ENCODE assay signal across 10 cellular contexts in genomic region chr3:45599984-45600650, GRCh38. TPM values are rescaled to one million over a fixed set of nuclear protein-coding genes. Genes with fewer than 3 reads are reported as not detected.
DNase-seq lines count a peak whose midpoint lies in the region; ATAC-seq and TF ChIP-seq lines count a peak whose summit lies in the region.
"Had no signal": no experiment of that assay in that cellular context is flagged by ENCODE, and none has a peak within 500 bp of the region (broad histone marks: within the 10 kb centered on the region; RNA-seq: fewer than 3 reads in every experiment).

No MANE protein-coding gene starts in this region.

- H3K9me3 Mint-ChIP-seq in CD8-positive, alpha-beta memory T cell = no peaks in the 10 kb centered on the region
- no peaks in the 10 kb centered on the region for H3K9me3 Mint-ChIP-seq in activated T-cell treated with anti-CD3 and anti-CD28 coated beads, Interleukin-2, amount 50 U/mL, for 4 hours

- no peak for TF ChIP-seq CTCF in fibroblast of lung (conservative IDR thresholded peaks at IDR 0.05 in 1 of 2, IDR thresholded peaks at IDR 0.05 in 1 of 2; ENCODE audit: low read depth in 1 of 2, low read length in 2 of 2)
- TF ChIP-seq CTCF in sigmoid colon (IDR thresholded peaks at IDR 0.05) = no peak

- peak overlapping the region; percentile 63 for H3K4me2 ChIP-seq in fibroblast of lung (ENCODE audit: extremely low read depth, insufficient read depth, low read length)

- intact Hi-C loops in sigmoid colon (cut with DNase I) = no loop called here

- POLR2A ChIA-PET in CD8-positive, alpha-beta memory T cell (lab: Charles Lee) = no interaction called here

- H3K36me3 ChIP-seq in CD8-positive, alpha-beta memory T cell (ENCODE audit: insufficient read depth, low read length) = no peaks in the 10 kb centered on the region
- H3K36me3 ChIP-seq in fibroblast of lung (ENCODE audit: control insufficient read depth, insufficient read depth, low read length) (peaks cover 13% of the 10 kb centered on the region), sigmoid colon (no peaks in the 10 kb centered on the region)

- DNase-seq in CD8-positive, alpha-beta memory T cell = no peak
- DNase-seq in LoVo (ENCODE audit: low spot score) (peak; percentile 43), fibroblast of lung (ENCODE audit: low read depth in 2 of 2) (no peak), sigmoid colon (no peak), GOT3 (lab: John Stamatoyannopoulos, UW) (no peak)
- DNase-seq in activated T-cell treated with anti-CD3 and anti-CD28 coated beads, Interleukin-2, amount 50 U/mL, for 4 hours = no peak
- DNase-seq: GDM1, SJCRH30 had no signal

- TF ChIP-seq POLR2A in sigmoid colon (IDR thresholded peaks at IDR 0.05) = no peak

- CTCF ChIA-PET in CD8-positive, alpha-beta memory T cell (lab: Charles Lee) = interaction anchor here (1.7 to 3.6 kb wide), 2 partner anchors 56 to 60 kb away, joined by 7 to 13 read pairs; no protein-coding TSS in a partner anchor

- no peak overlapping the region for H3K27ac ChIP-seq in CD8-positive, alpha-beta memory T cell (ENCODE audit: low read depth, low read length)
- no peak overlapping the region for H3K27ac ChIP-seq in fibroblast of lung (ENCODE audit: insufficient read depth, low read length)
- H3K27ac ChIP-seq in sigmoid colon = peak overlapping the region in 3 of 4 donors; percentile 2 to 25 (median 23)
- H3K27ac ChIP-seq: SJCRH30 had no signal

- peaks cover 6 to 43% (median 8%) of the 10 kb centered on the region in 3 donors for H3K36me3 Mint-ChIP-seq in CD8-positive, alpha-beta memory T cell
- H3K36me3 Mint-ChIP-seq in activated T-cell treated with anti-CD3 and anti-CD28 coated beads, Interleukin-2, amount 50 U/mL, for 4 hours (ENCODE audit: insufficient read depth) = peaks cover 20% of the 10 kb centered on the region

- peaks cover 94% of the 10 kb centered on the region for H3K79me2 ChIP-seq in fibroblast of lung (ENCODE audit: control insufficient read depth, insufficient read depth, low read length)

- TF ChIP-seq EP300 in sigmoid colon (IDR thresholded peaks at IDR 0.05) = no peak

- no peak overlapping the region for H2AFZ ChIP-seq in fibroblast of lung (ENCODE audit: low read length)

- WGBS in sigmoid colon, 2 donors = 25 to 56% methylated on average over 7 of the region's 7 CpGs

- peaks cover 48% of the 10 kb centered on the region for H3K4me1 ChIP-seq in CD8-positive, alpha-beta memory T cell (ENCODE audit: insufficient read depth, low read length)
- H3K4me1 ChIP-seq in fibroblast of lung (ENCODE audit: control insufficient read depth, extremely low read depth, insufficient read depth, low read length) = peaks cover 11% of the 10 kb centered on the region
- H3K4me1 ChIP-seq in sigmoid colon = peaks cover 0 to 65% (median 59%) of the 10 kb centered on the region in 4 donors

- H3K4me3 Mint-ChIP-seq in CD8-positive, alpha-beta memory T cell = peak overlapping the region; percentile 4 to 82 (median 46)
- H3K4me3 Mint-ChIP-seq in activated T-cell treated with anti-CD3 and anti-CD28 coated beads, Interleukin-2, amount 50 U/mL, for 4 hours = no peak overlapping the region

- ATAC-seq in HG02938 (IDR thresholded peaks at IDR 0.05; ENCODE audit: unreplicated experiment) = no peak
- ATAC-seq in activated T-cell treated with anti-CD3 and anti-CD28 coated beads, Interleukin-2, amount 50 U/mL, for 4 hours = no peak

- H3K27me3 ChIP-seq in CD8-positive, alpha-beta memory T cell (ENCODE audit: insufficient read depth, low read length, poor library complexity, severe bottlenecking) = no peaks in the 10 kb centered on the region
- H3K27me3 ChIP-seq in fibroblast of lung (ENCODE audit: control insufficient read depth, insufficient read depth, low read length) (no peaks in the 10 kb centered on the region), sigmoid colon (no peaks in the 10 kb centered on the region)
- H3K27me3 ChIP-seq: SJCRH30, spleen had no signal

- H3K9ac ChIP-seq in fibroblast of lung (ENCODE audit: insufficient read depth, low read length) = no peak overlapping the region

- H4K20me1 ChIP-seq in fibroblast of lung (ENCODE audit: control insufficient read depth, extremely low read depth, insufficient read depth, low read length) = peaks cover 2% of the 10 kb centered on the region

- H3K27ac Mint-ChIP-seq in CD8-positive, alpha-beta memory T cell = peak overlapping the region in 3 of 8 donors; percentile 60 to 86 (median 64)

- H3K27me3 Mint-ChIP-seq in CD8-positive, alpha-beta memory T cell = no peaks in the 10 kb centered on the region
- H3K27me3 Mint-ChIP-seq in activated T-cell treated with anti-CD3 and anti-CD28 coated beads, Interleukin-2, amount 50 U/mL, for 4 hours (ENCODE audit: low read depth) = no peaks in the 10 kb centered on the region

- H3K9me3 ChIP-seq in CD8-positive, alpha-beta memory T cell (ENCODE audit: low read length) = no peaks in the 10 kb centered on the region
- H3K9me3 ChIP-seq in fibroblast of lung (ENCODE audit: control insufficient read depth, insufficient read depth, low read depth, low read length) (no peaks in the 10 kb centered on the region), sigmoid colon (no peaks in the 10 kb centered on the region)
- H3K9me3 ChIP-seq: SJCRH30, spleen had no signal

- no peak overlapping the region for H3K4me3 ChIP-seq in CD8-positive, alpha-beta memory T cell (ENCODE audit: low read length)
- H3K4me3 ChIP-seq in fibroblast of lung (replicated peaks in 1 of 4; ENCODE audit: control extremely low read depth in 1 of 4, insufficient read depth in 1 of 4, low read depth in 3 of 4, low read length in 4 of 4) (no peak overlapping the region), sigmoid colon (no peak overlapping the region)
- H3K4me3 ChIP-seq: SJCRH30 had no signal

- peaks cover 63 to 87% (median 79%) of the 10 kb centered on the region in 3 donors for H3K4me1 Mint-ChIP-seq in CD8-positive, alpha-beta memory T cell
- H3K4me1 Mint-ChIP-seq in activated T-cell treated with anti-CD3 and anti-CD28 coated beads, Interleukin-2, amount 50 U/mL, for 4 hours (ENCODE audit: low read depth) = peaks cover 74% of the 10 kb centered on the region

RNA-seq across cellular contexts. Expression of gene LIMD1, which starts 5.6 kb away (rescaled TPM):
- total RNA-seq in CD8-positive, alpha-beta memory T cell = 10 to 100 TPM; 27.0 to 27.2 TPM
- 5.8 TPM for polyA plus RNA-seq in CD8-positive, alpha-beta memory T cell
- total RNA-seq in fibroblast of lung (20.0 and 33.9 TPM in 2 replicates), sigmoid colon (10 to 100 TPM; 12.2 to 19.9 (median 13.2) TPM)
- polyA plus RNA-seq in fibroblast of lung (16.0 and 16.8 TPM in 2 replicates), sigmoid colon (10 to 100 TPM in 1 of 3 donors, 1 to 10 TPM in 2; 3.0 to 13.2 (median 3.2) TPM)
- polyA plus RNA-seq in fibroblast of lung (2012) = 19.7 and 20.4 TPM in 2 replicates
- polyA minus RNA-seq in fibroblast of lung (ENCODE audit: low replicate concordance) = 148 and 253 TPM in 2 replicates
- 10 to 100 TPM; 17.9 to 18.4 (median 18.2) TPM for total RNA-seq in activated T-cell treated with anti-CD3 and anti-CD28 coated beads, Interleukin-2, amount 50 U/mL, for 4 hours

Comparison
In these comparisons a context has a peak if more than half of its experiments do, and no peak if none do; other contexts are left out.
1. H3K27ac ChIP-seq: peak in sigmoid colon (3 of 4); none in CD8-positive, alpha-beta memory T cell (single experiment) and fibroblast of lung (single experiment).